ENCODE assay signal across 9 cellular contexts in the genomic region with DNA sequence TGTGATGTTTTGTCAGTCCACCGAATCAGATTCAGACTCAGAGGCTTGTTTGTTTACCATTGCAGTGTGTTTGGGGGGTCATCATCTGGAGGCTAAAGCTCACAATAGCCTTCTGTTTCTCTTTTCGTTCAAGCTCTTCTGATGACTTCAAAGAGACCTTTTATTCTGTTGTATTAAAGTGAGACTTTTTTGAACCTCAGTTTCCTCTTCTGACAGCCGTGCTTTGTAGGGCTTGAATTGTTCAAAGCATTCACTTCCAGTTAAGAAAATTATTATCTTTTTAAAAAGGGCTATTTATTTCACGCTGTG. TPM values are rescaled to one million over a fixed set of nuclear protein-coding genes. Genes with fewer than 3 reads are reported as not detected.
DNase-seq lines count a peak whose midpoint lies in the region; ATAC-seq, FAIRE-seq and TF ChIP-seq lines count a peak whose summit lies in the region.
"Had no signal": no experiment of that assay in that cellular context is flagged by ENCODE, and none has a peak within 500 bp of the region (broad histone marks: within the 10 kb centered on the region; RNA-seq: fewer than 3 reads in every experiment).

No MANE protein-coding gene starts in this region.

- H3K14ac ChIP-seq in IMR-90 (replicated peaks; ENCODE audit: low read depth, low read length), result 0 out of 2 replicates have a peak overlapping the region, but pooled peaks have one; percentile 49

- peak overlapping the region; percentile 20; the same call in 1 of the 2 replicates for H4K91ac ChIP-seq in IMR-90 (ENCODE audit: insufficient read depth, low read depth, low read length)

- no peaks in the 10 kb centered on the region for H3K36me3 ChIP-seq in IMR-90 (ENCODE audit: control insufficient read depth, insufficient read depth, low read length)

- in situ Hi-C loops in IMR-90 (cut with MboI; ENCODE audit: low sequenced_read_pairs), result loop anchor here (5.0 kb wide), 1 partner anchor 78 kb away; no protein-coding TSS in a partner anchor

- H3K9me1 ChIP-seq in IMR-90 (ENCODE audit: insufficient read depth, low read length), result peaks cover 4% of the 10 kb centered on the region; the same call in 1 of the 2 replicates

- TF ChIP-seq RAD21 in A549 (conservative IDR thresholded peaks at IDR 0.05 in 1 of 2, IDR thresholded peaks at IDR 0.05 in 1 of 2), result no peak
- TF ChIP-seq RAD21 in IMR-90 (IDR thresholded peaks at IDR 0.05; ENCODE audit: low read length), result no peak

- no peak overlapping the region for H2BK20ac ChIP-seq in IMR-90 (ENCODE audit: low read depth, low read length)

- no peak overlapping the region for H2AFZ ChIP-seq in IMR-90 (replicated peaks; ENCODE audit: low read length, poor library complexity)

- TF ChIP-seq CTCF in A549 (IDR thresholded peaks at IDR 0.05) (no peak), IMR-90 (conservative IDR thresholded peaks at IDR 0.05; ENCODE audit: low read depth, low read length) (no peak), cardiac fibroblast (IDR thresholded peaks at IDR 0.05; ENCODE audit: low read depth, low read length) (no peak)

- H3K4me2 ChIP-seq in A549 (peak overlapping the region; percentile 87), IMR-90 (ENCODE audit: low read depth, low read length) (peak overlapping the region; percentile 83)

- peak overlapping the region; percentile 27; the same call in 1 of the 2 replicates for H3K56ac ChIP-seq in IMR-90 (ENCODE audit: extremely low read depth, insufficient read depth, low read length)

- BruUV-seq in IMR-90 (replicated peaks; lab: Mats Ljungman, UMichigan), result no TSS peak

- POLR2A ChIA-PET in A549 (lab: Yijun Ruan, JAX) (no interaction called here), IMR-90 (lab: Charles Lee; ENCODE audit: unreplicated experiment) (interaction anchor here (0.6 kb wide), 3 partner anchors 29 to 96 kb away, joined by 3 to 6 read pairs (median 4); no protein-coding TSS in a partner anchor)

- peak overlapping the region; percentile 30; the same call in 1 of the 2 replicates for H4K5ac ChIP-seq in IMR-90 (ENCODE audit: low read depth, low read length)

- H3K27me3 ChIP-seq in IMR-90 (ENCODE audit: control insufficient read depth, insufficient read depth, low read length) (no peaks in the 10 kb centered on the region), mononuclear cell (ENCODE audit: insufficient read depth, low read length) (no peaks in the 10 kb centered on the region)

- no peak for DNase-seq in A549 (ENCODE audit: low read depth in 1 of 2, low spot score in 1 of 2)
- no peak for DNase-seq in IMR-90
- DNase-seq in cardiac fibroblast (ENCODE audit: low read depth in 2 of 2), result no peak
- no peak for DNase-seq in AG08395 (ENCODE audit: low spot score)
- DNase-seq in NCI-H2171 treated with DMSO at 0.1 percent for 48 hours (lab: John Stamatoyannopoulos, UW), result no peak
- DNase-seq in SIG-M5 treated with dmso at 0.1 percent for 504 hours (lab: John Stamatoyannopoulos, UW; ENCODE audit: unreplicated experiment), result no peak
- DNase-seq: occipital lobe had no signal

- dilution Hi-C loops in IMR-90 (cut with HindIII; ENCODE audit: low sequenced_read_pairs, unreplicated experiment), result no loop called here

- H2AK5ac ChIP-seq in IMR-90 (ENCODE audit: low read depth, low read length), result no peak overlapping the region

- CTCF ChIA-PET in A549 (lab: Yijun Ruan, JAX), result interaction anchor here (0.8 to 2.4 kb wide), 7 partner anchors 11 to 117 kb away, joined by 3 to 9 read pairs (median 4); a partner anchor contains a TSS
- CTCF ChIA-PET in IMR-90 (lab: Yijun Ruan, JAX), result interaction anchor here (1.0 to 1.1 kb wide), 2 partner anchors 53 to 81 kb away, joined by 3 to 5 read pairs; no protein-coding TSS in a partner anchor

- WGBS in A549 (ENCODE audit: missing lambda C conversion rate), result 33% methylated on average over 4 of the region's 4 CpGs
- no CpG with 5 or more reads among the region's 4 CpGs for WGBS in IMR-90 (ENCODE audit: extremely low coverage in 2 of 2, insufficient read length in 1 of 2), 2 experiments

- H2AK9ac ChIP-seq in IMR-90 (replicated peaks; ENCODE audit: low read depth, low read length, poor library complexity), result no peak overlapping the region

- H3K18ac ChIP-seq in IMR-90 (ENCODE audit: low read depth, low read length), result peak overlapping the region; percentile 81

- peaks cover 11% of the 10 kb centered on the region; the same call in 1 of the 2 replicates for H4K20me1 ChIP-seq in IMR-90 (ENCODE audit: insufficient read depth, low read length)

- no peak for ATAC-seq in A549
- no peak for ATAC-seq in IMR-90 (ENCODE audit: low read depth)
- ATAC-seq in GM18502 (IDR thresholded peaks at IDR 0.05; ENCODE audit: poor library complexity, unreplicated experiment), result no peak

- H3K9ac ChIP-seq in IMR-90 (ENCODE audit: low read depth, low read length), result peak overlapping the region; percentile 91

- peak overlapping the region in 1 of 2 experiments; percentile 7; a peak in 2 of 4 replicates for H4K8ac ChIP-seq in IMR-90 (ENCODE audit: low read depth in 2 of 2, low read length in 2 of 2)

- H3K4me3 ChIP-seq in A549 (peak overlapping the region; percentile 80; the same call in 2 of the 3 replicates), IMR-90 (ENCODE audit: insufficient read depth, low read depth, low read length) (peak overlapping the region; percentile 91), cardiac fibroblast (replicated peaks in 1 of 2; ENCODE audit: low read depth in 2 of 2, low read length in 2 of 2) (peak overlapping the region; percentile 77 to 82), mononuclear cell (ENCODE audit: low read length) (peak overlapping the region; percentile 64)

- H2BK15ac ChIP-seq in IMR-90 (ENCODE audit: low read depth, low read length), result no peak overlapping the region

- H3K27ac ChIP-seq in A549 (no peak overlapping the region), IMR-90 (ENCODE audit: insufficient read depth, low read length) (peak overlapping the region; percentile 93; the same call in 1 of the 2 replicates)

- TF ChIP-seq POLR2A in A549 (IDR thresholded peaks at IDR 0.05; ENCODE audit: low read length), result no peak
- TF ChIP-seq POLR2A in IMR-90 (IDR thresholded peaks at IDR 0.05; ENCODE audit: low read depth, low read length), result no peak

- H3K4me1 ChIP-seq in A549, result peaks cover 24% of the 10 kb centered on the region
- H3K4me1 ChIP-seq in IMR-90 (ENCODE audit: control insufficient read depth, insufficient read depth, low read length), result peaks cover 16% of the 10 kb centered on the region
- peaks cover 65% of the 10 kb centered on the region for H3K4me1 ChIP-seq in mononuclear cell (ENCODE audit: insufficient read depth, low read length)

- TF ChIP-seq EP300 in A549 (IDR thresholded peaks at IDR 0.05), result no peak

- peak overlapping the region; percentile 4; the same call in 1 of the 2 replicates for H2BK120ac ChIP-seq in IMR-90 (ENCODE audit: low read depth, low read length)

- no peaks in the 10 kb centered on the region for H3K9me3 ChIP-seq in A549
- no peaks in the 10 kb centered on the region for H3K9me3 ChIP-seq in IMR-90 (ENCODE audit: control insufficient read depth, insufficient read depth, low read length)
- no peaks in the 10 kb centered on the region for H3K9me3 ChIP-seq in mononuclear cell (ENCODE audit: low read depth, low read length)

- peak overlapping the region; percentile 70; the same call in 1 of the 2 replicates for H3K23ac ChIP-seq in IMR-90 (ENCODE audit: low read depth, low read length)

- FAIRE-seq in A549 (lab: Jason Lieb, UNC), result no peak

- H2BK5ac ChIP-seq in IMR-90 (ENCODE audit: low read depth, low read length, poor library complexity, severe bottlenecking), result peak overlapping the region; percentile 90

- peak overlapping the region; percentile 43; the same call in 1 of the 2 replicates for H3K4ac ChIP-seq in IMR-90 (ENCODE audit: low read depth, low read length)

- intact Hi-C loops in IMR-90 (cut with micrococcal nuclease), result loop anchor here (1.0 to 10.0 kb wide), 2 partner anchors 55 to 291 kb away; no protein-coding TSS in a partner anchor

- H3K79me1 ChIP-seq in IMR-90 (ENCODE audit: low read depth in 1 of 2, low read length in 2 of 2), result peaks cover 10 to 40% of the 10 kb centered on the region in 2 experiments; a peak in 3 of 4 replicates

TF ChIP-seq in A549, 52 proteins besides CTCF, POLR2A, EP300 and RAD21 (continues in another document):
- TF ChIP-seq HDAC2 (IDR thresholded peaks at IDR 0.05), result no peak

TF ChIP-seq in IMR-90, 13 proteins besides CTCF, POLR2A, EP300 and RAD21 (continues in another document):
- no peak for TF ChIP-seq MXI1 (IDR thresholded peaks at IDR 0.05; ENCODE audit: borderline replicate concordance, low read depth, low read length)

RNA-seq across cellular contexts. Expression of a gene that starts 1.3 kb away (rescaled TPM):
- polyA plus RNA-seq in A549 (2011; rRNA removed), result 10.4 and 10.5 TPM in 2 replicates
- 3.2 and 3.8 TPM in 2 replicates for polyA plus RNA-seq in A549 (2012; cell fraction: cytosol; rRNA removed)
- polyA plus RNA-seq in A549 (2012; cell fraction: nucleus; rRNA removed), result 2.7 TPM in 2 replicates
- 4.1 to 4.6 TPM (median 4.4 TPM) in 3 replicates for polyA plus RNA-seq in A549 (2017; fragmentation: RNase III; extraction: RNeasy Plus Mini Kit Qiagen cat#74134 plus additional on column Dnase treatment)
- polyA minus RNA-seq in A549 (2011; rRNA and poly(A)+ RNA removed), result 6.7 and 7.7 TPM in 2 replicates
- total RNA-seq in IMR-90 (2012; rRNA removed), result 14.3 and 15.6 TPM in 2 replicates
- polyA plus RNA-seq in IMR-90 (2012; rRNA removed), result 16.4 and 17.7 TPM in 2 replicates
- 7.9 and 8.2 TPM in 2 replicates for polyA plus RNA-seq in IMR-90 (2012; cell fraction: cytosol; rRNA removed)
- polyA plus RNA-seq in IMR-90 (2012; cell fraction: nucleus; rRNA removed; ENCODE audit: low replicate concordance), result 5.9 and 25.5 TPM in 2 replicates
- total RNA-seq in mononuclear cell, result 50.7 TPM

RNA-seq across cellular contexts. Expression of a gene that starts 27.6 kb away (rescaled TPM):
- polyA plus RNA-seq in A549 (2011; rRNA removed), result 7.8 and 8.4 TPM in 2 replicates
- polyA plus RNA-seq in A549 (2012; cell fraction: cytosol; rRNA removed), result 1.9 and 3.0 TPM in 2 replicates
- 0.86 and 1.4 TPM in 2 replicates for polyA plus RNA-seq in A549 (2012; cell fraction: nucleus; rRNA removed)
- 3.9 to 4.9 TPM (median 4.6 TPM) in 3 replicates for polyA plus RNA-seq in A549 (2017; fragmentation: RNase III; extraction: RNeasy Plus Mini Kit Qiagen cat#74134 plus additional on column Dnase treatment)
- polyA minus RNA-seq in A549 (2011; rRNA and poly(A)+ RNA removed), result 3.6 and 5.1 TPM in 2 replicates
- 11.4 and 13.3 TPM in 2 replicates for total RNA-seq in IMR-90 (2012; rRNA removed)
- 5.7 and 6.4 TPM in 2 replicates for polyA plus RNA-seq in IMR-90 (2012; rRNA removed)
- 1.5 and 1.9 TPM in 2 replicates for polyA plus RNA-seq in IMR-90 (2012; cell fraction: cytosol; rRNA removed)
- 0.73 and 4.8 TPM in 2 replicates for polyA plus RNA-seq in IMR-90 (2012; cell fraction: nucleus; rRNA removed; ENCODE audit: low replicate concordance)
- total RNA-seq in mononuclear cell, result 11.6 TPM

RNA-seq across cellular contexts. Expression of a gene that starts 27.9 kb away (rescaled TPM):
- 14.1 and 21.5 TPM in 2 replicates for polyA plus RNA-seq in A549 (2011; rRNA removed)
- 5.6 TPM in 2 replicates for polyA plus RNA-seq in A549 (2012; cell fraction: cytosol; rRNA removed)
- 2.3 and 2.6 TPM in 2 replicates for polyA plus RNA-seq in A549 (2012; cell fraction: nucleus; rRNA removed)
- 12.8 to 15.6 TPM (median 13.2 TPM) in 3 replicates for polyA plus RNA-seq in A549 (2017; fragmentation: RNase III; extraction: RNeasy Plus Mini Kit Qiagen cat#74134 plus additional on column Dnase treatment)
- 7.7 and 10.2 TPM in 2 replicates for polyA minus RNA-seq in A549 (2011; rRNA and poly(A)+ RNA removed)
- 6.6 and 11.9 TPM in 2 replicates for total RNA-seq in IMR-90 (2012; rRNA removed)
- polyA plus RNA-seq in IMR-90 (2012; rRNA removed), result 6.5 and 7.8 TPM in 2 replicates
- polyA plus RNA-seq in IMR-90 (2012; cell fraction: cytosol; rRNA removed), result 3.2 TPM in 2 replicates
- 1.6 and 7.7 TPM in 2 replicates for polyA plus RNA-seq in IMR-90 (2012; cell fraction: nucleus; rRNA removed; ENCODE audit: low replicate concordance)
- 10.2 TPM for total RNA-seq in mononuclear cell
